30 cellular contexts compared by ENCODE assay signal in genomic region chr13:84985860-84986259, GRCh38.
DNase-seq lines count a peak whose midpoint lies in the region; ATAC-seq, FAIRE-seq and TF ChIP-seq lines count a peak whose summit lies in the region.
"Had no signal": no experiment of that assay in that cellular context is flagged by ENCODE, and none has a peak within 500 bp of the region (broad histone marks: within the 10 kb centered on the region; RNA-seq: fewer than 3 reads in every experiment).

No MANE protein-coding gene starts in this region.

- no peak for FAIRE-seq in HTR-8/SVneo (lab: Jason Lieb, UNC)

- no peak overlapping the region for H3K27ac Mint-ChIP-seq in endothelial cell (ENCODE audit: unreplicated experiment)
- H3K27ac Mint-ChIP-seq: endodermal cell; nephron progenitor cell; stimulated activated naive B cell treated with anti-CD40 and anti-IgM and Interleukin-4, amounts not matched to agents 10 μg/mL and 1 μg/mL and 100 μg/mL, for 72 hours had no signal

- DNase-seq in LoVo (ENCODE audit: low spot score) (peak; percentile 1), OCI-M2 (lab: John Stamatoyannopoulos, UW; ENCODE audit: unreplicated experiment) (peak; percentile 5), epithelial cell of esophagus (ENCODE audit: low read depth) (no peak), HTR-8/SVneo (ENCODE audit: insufficient read length, low spot score) (no peak), endothelial cell (ENCODE audit: low spot score) (no peak), NOMO-1 (lab: John Stamatoyannopoulos, UW; ENCODE audit: unreplicated experiment in 2 of 2) (no peak)
- DNase-seq: activated CD4-positive, alpha-beta T cell treated with anti-CD3 and anti-CD28 coated beads for 48 hours; activated naive CD4-positive, alpha-beta T cell treated with Interleukin-2 at 50 U/mL for 16 hours; activated T-cell treated with anti-CD3 and anti-CD28 coated beads, Interleukin-2, amount 50 U/mL, for 4 hours; Calu3; endodermal cell; IMR-90; islet precursor cell; NCI-H1436; NCI-H748 treated with DMSO at 0.1 percent for 48 hours; nephron progenitor cell; PC-9; right cardiac atrium; Right ventricle myocardium superior; stimulated activated CD4-positive, alpha-beta T cell treated with anti-CD3 and anti-CD28 coated beads, Interleukin-12 subunit alpha, Interleukin-12 subunit beta, amount 100 ng/mL, for 4 hours; stimulated activated CD4-positive, alpha-beta T cell treated with anti-CD3 and anti-CD28 coated beads, Interleukin-4, amount 100 ng/mL, for 24 hours; stimulated activated naive B cell treated with anti-CD40 and anti-IgM and Interleukin-4, amounts not matched to agents 10 μg/mL and 1 μg/mL and 100 μg/mL, for 72 hours; uterus had no signal

- no peaks in the 10 kb centered on the region for H3K36me3 Mint-ChIP-seq in endothelial cell (ENCODE audit: low read depth, unreplicated experiment)
- H3K36me3 Mint-ChIP-seq: CD14-positive monocyte; stimulated activated naive B cell treated with anti-CD40 and anti-IgM and Interleukin-4, amounts not matched to agents 10 μg/mL and 1 μg/mL and 100 μg/mL, for 72 hours had no signal

- no peak overlapping the region for H3K4me3 ChIP-seq in epithelial cell of esophagus (ENCODE audit: low read length)
- H3K4me3 ChIP-seq: breast epithelium, coronary artery, HAP-1, PC-9, uterus had no signal

- no peak overlapping the region for H3K27ac ChIP-seq in C4-2B
- H3K27ac ChIP-seq: breast epithelium, coronary artery, parathyroid adenoma, PC-9, uterus had no signal

- TF ChIP-seq CTCF in C4-2B (conservative IDR thresholded peaks at IDR 0.05): peak; percentile 16
- TF ChIP-seq CTCF in epithelial cell of esophagus (IDR thresholded peaks at IDR 0.05; ENCODE audit: insufficient read depth, low read depth, low read length, missing control alignments): peak; percentile 6
- no peak for TF ChIP-seq CTCF in endothelial cell (IDR thresholded peaks at IDR 0.05; ENCODE audit: unreplicated experiment)

- no peaks in the 10 kb centered on the region for H3K27me3 Mint-ChIP-seq in endothelial cell (ENCODE audit: unreplicated experiment)
- H3K27me3 Mint-ChIP-seq: stimulated activated naive B cell treated with anti-CD40 and anti-IgM and Interleukin-4, amounts not matched to agents 10 μg/mL and 1 μg/mL and 100 μg/mL, for 72 hours had no signal

- H3K4me1 Mint-ChIP-seq in endothelial cell (ENCODE audit: unreplicated experiment): no peaks in the 10 kb centered on the region
- H3K4me1 Mint-ChIP-seq: CD14-positive monocyte, endodermal cell, nephron progenitor cell had no signal

- H3K4me3 Mint-ChIP-seq in endothelial cell (ENCODE audit: unreplicated experiment): no peak overlapping the region
- H3K4me3 Mint-ChIP-seq: activated T-cell treated with anti-CD3 and anti-CD28 coated beads, Interleukin-2, amount 50 U/mL, for 4 hours; CD14-positive monocyte; endodermal cell; nephron progenitor cell; stimulated activated naive B cell treated with anti-CD40 and anti-IgM and Interleukin-4, amounts not matched to agents 10 μg/mL and 1 μg/mL and 100 μg/mL, for 72 hours had no signal

- H3K9me3 Mint-ChIP-seq in endothelial cell (ENCODE audit: unreplicated experiment): no peaks in the 10 kb centered on the region

- ATAC-seq in HG02852 (IDR thresholded peaks at IDR 0.05; ENCODE audit: unreplicated experiment): no peak
- ATAC-seq: activated T-cell treated with anti-CD3 and anti-CD28 coated beads, Interleukin-2, amount 50 U/mL, for 4 hours; right cardiac atrium; stimulated activated naive B cell treated with anti-CD40 and anti-IgM and Interleukin-4, amounts not matched to agents 10 μg/mL and 1 μg/mL and 100 μg/mL, for 72 hours had no signal

Comparison
In these comparisons a context has a peak if more than half of its experiments do, and no peak if none do; other contexts are left out.
1. DNase-seq: peak in LoVo (single experiment) and OCI-M2 (single experiment); none in epithelial cell of esophagus (single experiment), HTR-8/SVneo (single experiment), endothelial cell (single experiment) and NOMO-1 (0 of 2).